Comparison of ENCODE assay signal across 10 cellular contexts in the genomic region with DNA sequence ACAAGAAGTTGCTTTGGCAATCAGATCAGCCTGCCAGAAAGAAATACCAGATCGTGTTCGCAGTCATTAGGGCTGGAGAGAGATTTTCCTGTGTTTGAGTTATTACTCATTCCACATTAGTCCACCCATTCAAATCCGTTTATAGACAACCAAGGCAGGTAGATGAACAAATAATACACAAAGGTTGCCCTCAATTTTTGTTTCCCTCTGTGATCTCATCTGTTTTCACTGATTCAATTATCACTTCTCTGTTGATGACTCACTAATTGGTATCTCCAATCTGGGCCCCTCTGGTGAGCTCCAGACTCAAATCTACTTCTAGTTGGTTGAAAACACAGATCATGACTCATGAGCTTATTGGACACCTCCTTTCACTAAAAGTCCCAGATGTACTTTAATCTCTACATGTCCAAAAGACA. TPM values are rescaled to one million over a fixed set of nuclear protein-coding genes. Genes with fewer than 3 reads are reported as not detected.
DNase-seq lines count a peak whose midpoint lies in the region; ATAC-seq and TF ChIP-seq lines count a peak whose summit lies in the region.
"Had no signal": no experiment of that assay in that cellular context is flagged by ENCODE, and none has a peak within 500 bp of the region (broad histone marks: within the 10 kb centered on the region; RNA-seq: fewer than 3 reads in every experiment).

No MANE protein-coding gene starts in this region.

- H3K27me3 ChIP-seq in endodermal cell (ENCODE audit: control insufficient read depth, insufficient read depth, low read length, poor library complexity, severe bottlenecking): no peaks in the 10 kb centered on the region

- H3K4me3 Mint-ChIP-seq in activated T-cell treated with anti-CD3 and anti-CD28 coated beads, Interleukin-2, amount 50 U/mL, for 72 hours: no peak overlapping the region
- H3K4me3 Mint-ChIP-seq in activated T-cell treated with anti-CD3 and anti-CD28 coated beads, Interleukin-2, amount 50 U/mL, for 24 hours: no peak overlapping the region
- peak overlapping the region; percentile 18 for H3K4me3 Mint-ChIP-seq in endodermal cell
- H3K4me3 Mint-ChIP-seq in stimulated activated effector memory CD8-positive, alpha-beta T cell treated with anti-CD3 and anti-CD28 coated beads, Interleukin-12 subunit alpha, Interleukin-12 subunit beta, amount 100 ng/mL, for 72 hours: no peak overlapping the region

- 64% methylated on average over 1 of the region's 3 CpGs; no CpG with 5 or more reads in 1 of the 2 experiments for WGBS in endodermal cell (ENCODE audit: insufficient coverage in 1 of 2, insufficient read length in 1 of 2), 2 experiments

- DNase-seq in activated T-cell treated with anti-CD3 and anti-CD28 coated beads, Interleukin-2, amount 50 U/mL, for 72 hours: no peak
- DNase-seq in activated T-cell treated with anti-CD3 and anti-CD28 coated beads, Interleukin-2, amount 50 U/mL, for 24 hours: no peak
- DNase-seq in NCI-H226 (peak; percentile 19), endodermal cell (no peak), germinal center (ENCODE audit: low spot score) (no peak)
- no peak for DNase-seq in stimulated activated effector memory CD8-positive, alpha-beta T cell treated with anti-CD3 and anti-CD28 coated beads, Interleukin-12 subunit alpha, Interleukin-12 subunit beta, amount 100 ng/mL, for 72 hours (ENCODE audit: low spot score in 2 of 2)
- DNase-seq: NCI-H1048 had no signal

- no peak for TF ChIP-seq CTCF in endodermal cell (conservative IDR thresholded peaks at IDR 0.05)

- peak overlapping the region; percentile 32 for H3K4me3 ChIP-seq in endodermal cell (ENCODE audit: low read length)
- H3K4me3 ChIP-seq: SK-N-MC had no signal

- H3K9me3 Mint-ChIP-seq in activated T-cell treated with anti-CD3 and anti-CD28 coated beads, Interleukin-2, amount 50 U/mL, for 72 hours: no peaks in the 10 kb centered on the region
- peaks cover 4% of the 10 kb centered on the region for H3K9me3 Mint-ChIP-seq in activated T-cell treated with anti-CD3 and anti-CD28 coated beads, Interleukin-2, amount 50 U/mL, for 24 hours
- H3K9me3 Mint-ChIP-seq in endodermal cell: peaks cover 23% of the 10 kb centered on the region
- H3K9me3 Mint-ChIP-seq in stimulated activated effector memory CD8-positive, alpha-beta T cell treated with anti-CD3 and anti-CD28 coated beads, Interleukin-12 subunit alpha, Interleukin-12 subunit beta, amount 100 ng/mL, for 72 hours: no peaks in the 10 kb centered on the region

- peaks cover 1 to 5% of the 10 kb centered on the region in 2 donors for H3K36me3 Mint-ChIP-seq in activated T-cell treated with anti-CD3 and anti-CD28 coated beads, Interleukin-2, amount 50 U/mL, for 72 hours (ENCODE audit: insufficient read depth in 2 of 2)
- H3K36me3 Mint-ChIP-seq in activated T-cell treated with anti-CD3 and anti-CD28 coated beads, Interleukin-2, amount 50 U/mL, for 24 hours (ENCODE audit: low read depth): peaks cover 8% of the 10 kb centered on the region
- H3K36me3 Mint-ChIP-seq in endodermal cell (ENCODE audit: low read depth): peaks cover 21% of the 10 kb centered on the region
- H3K36me3 Mint-ChIP-seq in stimulated activated effector memory CD8-positive, alpha-beta T cell treated with anti-CD3 and anti-CD28 coated beads, Interleukin-12 subunit alpha, Interleukin-12 subunit beta, amount 100 ng/mL, for 72 hours: peaks cover 6% of the 10 kb centered on the region

- H3K27me3 Mint-ChIP-seq in activated T-cell treated with anti-CD3 and anti-CD28 coated beads, Interleukin-2, amount 50 U/mL, for 72 hours (ENCODE audit: low read depth): no peaks in the 10 kb centered on the region
- peaks cover 5% of the 10 kb centered on the region for H3K27me3 Mint-ChIP-seq in activated T-cell treated with anti-CD3 and anti-CD28 coated beads, Interleukin-2, amount 50 U/mL, for 24 hours
- H3K27me3 Mint-ChIP-seq in endodermal cell (ENCODE audit: insufficient read depth): no peaks in the 10 kb centered on the region

- H3K9me3 ChIP-seq in endodermal cell (ENCODE audit: control insufficient read depth, low read length): peaks cover 14% of the 10 kb centered on the region

- peak overlapping the region; percentile 74 for H3K27ac Mint-ChIP-seq in activated T-cell treated with anti-CD3 and anti-CD28 coated beads, Interleukin-2, amount 50 U/mL, for 72 hours
- no peak overlapping the region for H3K27ac Mint-ChIP-seq in activated T-cell treated with anti-CD3 and anti-CD28 coated beads, Interleukin-2, amount 50 U/mL, for 24 hours
- peak overlapping the region; percentile 91 for H3K27ac Mint-ChIP-seq in endodermal cell
- peak overlapping the region; percentile 30 for H3K27ac Mint-ChIP-seq in stimulated activated effector memory CD8-positive, alpha-beta T cell treated with anti-CD3 and anti-CD28 coated beads, Interleukin-12 subunit alpha, Interleukin-12 subunit beta, amount 100 ng/mL, for 72 hours

- no peak overlapping the region for H3K9ac ChIP-seq in endodermal cell (ENCODE audit: extremely low read depth, low read length, poor library complexity, severe bottlenecking)

- H3K27ac ChIP-seq in endodermal cell (ENCODE audit: low read depth, low read length): no peak overlapping the region
- H3K27ac ChIP-seq: SK-N-MC had no signal

- peaks cover 8% of the 10 kb centered on the region for H3K36me3 ChIP-seq in endodermal cell (ENCODE audit: control insufficient read depth, insufficient read depth, low read length)

- peak; percentile 43 to 49 for ATAC-seq in activated T-cell treated with anti-CD3 and anti-CD28 coated beads, Interleukin-2, amount 50 U/mL, for 72 hours (replicated peaks in 1 of 2)
- peak; percentile 88 for ATAC-seq in stimulated activated effector memory CD8-positive, alpha-beta T cell treated with anti-CD3 and anti-CD28 coated beads, Interleukin-12 subunit alpha, Interleukin-12 subunit beta, amount 100 ng/mL, for 72 hours
- ATAC-seq in GM19395 (IDR thresholded peaks at IDR 0.05; ENCODE audit: unreplicated experiment): no peak
- no peak for ATAC-seq in GM21737 (IDR thresholded peaks at IDR 0.05; ENCODE audit: unreplicated experiment)

- peaks cover 11% of the 10 kb centered on the region for H3K4me1 ChIP-seq in endodermal cell (ENCODE audit: control insufficient read depth, insufficient read depth, low read length)

- peaks cover 16% of the 10 kb centered on the region for H3K4me1 Mint-ChIP-seq in activated T-cell treated with anti-CD3 and anti-CD28 coated beads, Interleukin-2, amount 50 U/mL, for 72 hours (ENCODE audit: low read depth)
- peaks cover 36% of the 10 kb centered on the region for H3K4me1 Mint-ChIP-seq in activated T-cell treated with anti-CD3 and anti-CD28 coated beads, Interleukin-2, amount 50 U/mL, for 24 hours (ENCODE audit: low read depth)
- peaks cover 54% of the 10 kb centered on the region for H3K4me1 Mint-ChIP-seq in endodermal cell
- H3K4me1 Mint-ChIP-seq in stimulated activated effector memory CD8-positive, alpha-beta T cell treated with anti-CD3 and anti-CD28 coated beads, Interleukin-12 subunit alpha, Interleukin-12 subunit beta, amount 100 ng/mL, for 72 hours: peaks cover 30% of the 10 kb centered on the region

RNA-seq across cellular contexts. Expression of a gene that starts 54.5 kb away (rescaled TPM):
- total RNA-seq in activated T-cell treated with anti-CD3 and anti-CD28 coated beads, Interleukin-2, amount 50 U/mL, for 72 hours: 10 to 100 TPM; 17.5 to 20.9 TPM
- 10 to 100 TPM; 26.0 to 52.8 TPM for total RNA-seq in endodermal cell
- polyA plus RNA-seq in endodermal cell (2013, experiment 1 of 2): 13.2 TPM
- polyA plus RNA-seq in endodermal cell (2013, experiment 2 of 2): 16.1 TPM

Comparison
In these comparisons a context has a peak if more than half of its experiments do, and no peak if none do; other contexts are left out.
1. ATAC-seq: peak in activated T-cell treated with anti-CD3 and anti-CD28 coated beads, Interleukin-2, amount 50 U/mL, for 72 hours (2 of 2) and stimulated activated effector memory CD8-positive, alpha-beta T cell treated with anti-CD3 and anti-CD28 coated beads, Interleukin-12 subunit alpha, Interleukin-12 subunit beta, amount 100 ng/mL, for 72 hours (single experiment); none in GM19395 (single experiment) and GM21737 (single experiment).